ENCODE assay signal across 1 cellular context in the genomic region with DNA sequence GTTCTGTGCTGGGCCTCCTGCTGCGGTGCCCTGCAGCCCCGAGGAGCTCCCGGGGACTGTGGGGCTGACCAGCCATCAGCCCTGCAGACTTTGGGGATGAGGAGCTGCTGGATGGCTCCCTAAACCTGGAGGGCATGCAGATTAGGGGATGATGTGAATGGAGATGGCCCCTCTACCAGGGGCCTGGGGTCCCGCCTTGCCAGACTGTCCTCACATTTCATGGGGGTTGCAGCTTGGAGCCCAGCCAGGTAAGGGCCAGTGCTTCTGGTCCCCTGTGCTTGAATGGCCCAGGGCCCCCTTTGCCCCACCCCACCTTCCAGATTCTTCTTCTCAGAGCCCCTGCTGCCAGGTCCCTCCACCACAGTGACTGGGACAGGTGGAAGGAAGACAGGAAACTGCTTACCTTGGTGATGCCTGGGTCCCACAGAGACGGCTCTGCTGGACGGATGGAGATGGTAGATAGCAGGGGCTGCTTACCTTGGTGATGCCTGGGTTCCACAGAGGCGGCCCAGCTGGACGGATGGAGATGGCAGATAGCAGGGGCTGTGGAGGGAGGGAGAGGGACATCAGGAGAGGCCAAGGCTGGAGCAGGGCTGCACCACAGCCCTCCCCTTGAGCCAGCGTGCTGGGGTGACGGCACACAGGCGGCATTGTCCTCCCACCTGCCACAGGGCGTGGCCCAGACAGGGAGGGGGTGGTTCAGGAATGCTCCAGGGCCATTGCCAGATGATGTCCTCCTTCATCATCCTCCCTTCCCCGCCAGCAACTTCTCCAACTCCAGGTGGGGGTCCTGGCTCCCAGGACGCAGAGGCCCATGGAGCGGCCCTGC.
TF ChIP-seq lines count a peak whose summit lies in the region.

Gene SPTBN5, minus strand, starts transcription at position 632 of the 829 bp plus-strand sequence. Its CDS starts 556 bp downstream, at position 76.

TF ChIP-seq in HCT116, 20 proteins besides CTCF, POLR2A, EP300 and RAD21 (continued from another document):
- TF ChIP-seq ELF1 (IDR thresholded peaks at IDR 0.05; ENCODE audit: borderline replicate concordance, low read depth) = no peak
